In the genomic region with DNA sequence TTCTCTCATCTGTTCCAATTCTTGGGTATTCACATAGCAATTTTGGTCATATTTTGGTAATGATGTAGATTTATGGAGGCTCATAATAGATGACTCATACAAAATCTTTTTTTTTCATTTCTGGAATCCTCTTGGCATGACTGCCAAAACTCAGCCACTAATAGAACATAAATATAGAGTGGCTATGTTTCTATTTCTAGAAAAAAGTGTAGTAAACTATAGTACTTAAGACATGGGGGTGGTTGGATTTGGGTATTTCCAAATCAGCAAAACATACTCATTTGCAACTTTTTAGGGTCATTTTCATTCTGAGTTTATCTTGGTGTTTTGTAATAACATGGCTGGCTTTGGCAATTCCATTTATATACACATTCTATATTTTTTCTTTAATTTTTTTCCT, we compare ENCODE assay signal across 22 cellular contexts.
A peak's percentile ranks its signal among the peaks of the same experiment; 100 is the strongest.
DNase-seq lines count a peak whose midpoint lies in the region; ATAC-seq, FAIRE-seq and TF ChIP-seq lines count a peak whose summit lies in the region.
"Had no signal": no experiment of that assay in that cellular context is flagged by ENCODE, and none has a peak within 500 bp of the region (broad histone marks: within the 10 kb centered on the region; RNA-seq: fewer than 3 reads in every experiment).

No MANE protein-coding gene starts in this region.

- DNase-seq in GM04504 (ENCODE audit: low read depth), result peak; percentile 47
- no peak for DNase-seq in RWPE2 (ENCODE audit: low spot score)
- DNase-seq in endothelial cell of umbilical vein (ENCODE audit: low read depth, low spot score), result peak; percentile 72
- DNase-seq in osteoblast (ENCODE audit: insufficient read length, low spot score, missing footprints), result peak; percentile 37
- DNase-seq in CD8-positive, alpha-beta T cell, result no peak
- DNase-seq in glomerular visceral epithelial cell (ENCODE audit: extremely low spot score), result no peak
- DNase-seq in activated T-helper 2 cell treated with anti-CD3 and anti-CD28 coated beads, Interferon-gamma antibody, Interleukin-2, Interleukin-4, amounts not matched to agents 10 μg/mL and 5 μg/mL and 100 μg/mL, durations not matched to agents 14 hours and 24 hours and 36 hours (ENCODE audit: low spot score), result no peak
- DNase-seq: activated CD4-positive, alpha-beta T cell treated with anti-CD3 and anti-CD28 coated beads for 4 hours; activated CD8-positive, alpha-beta memory T cell treated with anti-CD3 and anti-CD28 coated beads, Interleukin-2, amount 50 U/mL, for 48 hours; activated gamma-delta T cell; Caco-2; immature natural killer cell; naive thymus-derived CD8-positive, alpha-beta T cell; NCI-H1436 treated with DMSO at 0.1 percent for 48 hours; stimulated activated CD4-positive, alpha-beta T cell treated with anti-CD3 and anti-CD28 coated beads, Interleukin-2, amount 100 ng/mL, for 48 hours; substantia nigra had no signal

- H3K79me2 ChIP-seq in endothelial cell of umbilical vein (ENCODE audit: control insufficient read depth, insufficient read depth, low read length), result no peaks in the 10 kb centered on the region
- H3K79me2 ChIP-seq in osteoblast (ENCODE audit: insufficient read depth, low read length), result no peaks in the 10 kb centered on the region

- H4K20me1 ChIP-seq in endothelial cell of umbilical vein (replicated peaks; ENCODE audit: control insufficient read depth, extremely low read depth, insufficient read depth, low read length) (no peaks in the 10 kb centered on the region), osteoblast (ENCODE audit: insufficient read depth, low read length) (no peaks in the 10 kb centered on the region)

- no peak overlapping the region for H3K4me3 Mint-ChIP-seq in CD8-positive, alpha-beta T cell
- no peak overlapping the region for H3K4me3 Mint-ChIP-seq in activated T-helper 2 cell treated with anti-CD3 and anti-CD28 coated beads, Interferon-gamma antibody, Interleukin-2, Interleukin-4, amounts not matched to agents 10 μg/mL and 5 μg/mL and 100 μg/mL, durations not matched to agents 14 hours and 24 hours and 36 hours (ENCODE audit: low read depth)
- H3K4me3 Mint-ChIP-seq: immature natural killer cell; naive thymus-derived CD8-positive, alpha-beta T cell had no signal

- H3K4me1 ChIP-seq in RWPE2 (ENCODE audit: insufficient read depth, poor library complexity, severe bottlenecking) (peaks cover 8% of the 10 kb centered on the region), endothelial cell of umbilical vein (ENCODE audit: control insufficient read depth, extremely low read depth, insufficient read depth, low read length) (peaks cover 23% of the 10 kb centered on the region), osteoblast (ENCODE audit: insufficient read depth, low read length) (peaks cover 19% of the 10 kb centered on the region)
- no peaks in the 10 kb centered on the region for H3K4me1 ChIP-seq in CD8-positive, alpha-beta T cell (ENCODE audit: insufficient read depth, low read length)

- no TSS peak for BruUV-seq in endothelial cell of umbilical vein (replicated peaks; lab: Mats Ljungman, UMichigan)

- no peak overlapping the region for H3K4me2 ChIP-seq in endothelial cell of umbilical vein (ENCODE audit: insufficient read depth, low read length)
- H3K4me2 ChIP-seq in osteoblast (ENCODE audit: insufficient read depth, low read length), result no peak overlapping the region

- dilution Hi-C loops in endothelial cell of umbilical vein (cut with MboI; ENCODE audit: extremely low pct_ligation_motif_present, low sequenced_read_pairs), result no loop called here

- CTCF ChIA-PET in endothelial cell of umbilical vein (lab: Charles Lee), result no interaction called here
- CTCF ChIA-PET in CD8-positive, alpha-beta T cell (lab: Charles Lee), result no interaction called here

- H3K27me3 ChIP-seq in RWPE2 (ENCODE audit: insufficient read depth, poor library complexity, severe bottlenecking) (no peaks in the 10 kb centered on the region), endothelial cell of umbilical vein (ENCODE audit: control insufficient read depth in 2 of 2, insufficient read depth in 2 of 2, low read length in 2 of 2) (no peaks in the 10 kb centered on the region), osteoblast (ENCODE audit: insufficient read depth, low read length) (no peaks in the 10 kb centered on the region)
- no peaks in the 10 kb centered on the region for H3K27me3 ChIP-seq in CD8-positive, alpha-beta T cell (ENCODE audit: insufficient read depth, low read length)

- no peaks in the 10 kb centered on the region for H3K9me3 Mint-ChIP-seq in CD8-positive, alpha-beta T cell
- no peaks in the 10 kb centered on the region for H3K9me3 Mint-ChIP-seq in activated T-helper 2 cell treated with anti-CD3 and anti-CD28 coated beads, Interferon-gamma antibody, Interleukin-2, Interleukin-4, amounts not matched to agents 10 μg/mL and 5 μg/mL and 100 μg/mL, durations not matched to agents 14 hours and 24 hours and 36 hours

- H3K27ac Mint-ChIP-seq in CD8-positive, alpha-beta T cell, result no peak overlapping the region
- no peak overlapping the region for H3K27ac Mint-ChIP-seq in activated T-helper 2 cell treated with anti-CD3 and anti-CD28 coated beads, Interferon-gamma antibody, Interleukin-2, Interleukin-4, amounts not matched to agents 10 μg/mL and 5 μg/mL and 100 μg/mL, durations not matched to agents 14 hours and 24 hours and 36 hours
- H3K27ac Mint-ChIP-seq: immature natural killer cell; naive thymus-derived CD8-positive, alpha-beta T cell had no signal

- H3K27me3 Mint-ChIP-seq in CD8-positive, alpha-beta T cell (ENCODE audit: low read depth), result peaks cover 4% of the 10 kb centered on the region
- no peaks in the 10 kb centered on the region for H3K27me3 Mint-ChIP-seq in activated T-helper 2 cell treated with anti-CD3 and anti-CD28 coated beads, Interferon-gamma antibody, Interleukin-2, Interleukin-4, amounts not matched to agents 10 μg/mL and 5 μg/mL and 100 μg/mL, durations not matched to agents 14 hours and 24 hours and 36 hours (ENCODE audit: low read depth)

- H3K4me3 ChIP-seq in RWPE2 (ENCODE audit: severe bottlenecking), result no peak overlapping the region
- no peak overlapping the region for H3K4me3 ChIP-seq in endothelial cell of umbilical vein (replicated peaks in 1 of 3; ENCODE audit: insufficient read depth in 1 of 3, low read depth in 1 of 3, low read length in 3 of 3)
- H3K4me3 ChIP-seq in osteoblast (ENCODE audit: insufficient read depth, low read length), result no peak overlapping the region
- H3K4me3 ChIP-seq in CD8-positive, alpha-beta T cell (ENCODE audit: low read depth, low read length), result no peak overlapping the region
- H3K4me3 ChIP-seq: coronary artery, lung had no signal

- H3K9me3 ChIP-seq in RWPE2 (ENCODE audit: severe bottlenecking) (no peaks in the 10 kb centered on the region), endothelial cell of umbilical vein (replicated peaks; ENCODE audit: control insufficient read depth, insufficient read depth, low read length) (no peaks in the 10 kb centered on the region), osteoblast (ENCODE audit: low read depth, low read length) (no peaks in the 10 kb centered on the region)
- H3K9me3 ChIP-seq in CD8-positive, alpha-beta T cell (ENCODE audit: low read length), result no peaks in the 10 kb centered on the region
- H3K9me3 ChIP-seq: Caco-2 had no signal

- intact Hi-C loops in endothelial cell of umbilical vein (cut with micrococcal nuclease), result loop anchor here (5.0 kb wide), 2 partner anchors 87 to 1232 kb away; partner anchors contain the start of gene TENT5A
- intact Hi-C loops in CD8-positive, alpha-beta T cell (cut with DNase I, micrococcal nuclease), result no loop called here
- intact Hi-C loops in activated T-helper 2 cell treated with anti-CD3 and anti-CD28 coated beads, Interferon-gamma antibody, Interleukin-2, Interleukin-4, amounts not matched to agents 10 μg/mL and 5 μg/mL and 100 μg/mL, durations not matched to agents 14 hours and 24 hours and 36 hours (cut with micrococcal nuclease), result no loop called here

- H3K27ac ChIP-seq in RWPE2 (ENCODE audit: poor library complexity, severe bottlenecking), result no peak overlapping the region
- H3K27ac ChIP-seq in endothelial cell of umbilical vein (ENCODE audit: insufficient read depth, low read depth, low read length), result no peak overlapping the region
- no peak overlapping the region for H3K27ac ChIP-seq in osteoblast (ENCODE audit: low read depth, low read length)
- H3K27ac ChIP-seq in CD8-positive, alpha-beta T cell (ENCODE audit: low read depth, low read length), result no peak overlapping the region
- H3K27ac ChIP-seq: coronary artery had no signal

- no peaks in the 10 kb centered on the region for H3K4me1 Mint-ChIP-seq in CD8-positive, alpha-beta T cell (ENCODE audit: low read depth)
- H3K4me1 Mint-ChIP-seq in activated T-helper 2 cell treated with anti-CD3 and anti-CD28 coated beads, Interferon-gamma antibody, Interleukin-2, Interleukin-4, amounts not matched to agents 10 μg/mL and 5 μg/mL and 100 μg/mL, durations not matched to agents 14 hours and 24 hours and 36 hours (ENCODE audit: low read depth), result peaks cover 14% of the 10 kb centered on the region
- H3K4me1 Mint-ChIP-seq: naive thymus-derived CD8-positive, alpha-beta T cell had no signal

- TF ChIP-seq CTCF in RWPE2 (IDR thresholded peaks at IDR 0.05; ENCODE audit: poor library complexity, severe bottlenecking), result no peak
- TF ChIP-seq CTCF in endothelial cell of umbilical vein (IDR thresholded peaks at IDR 0.05; ENCODE audit: extremely low read depth in 1 of 2, insufficient read depth in 1 of 2, low read depth in 1 of 2, low read length in 2 of 2), result no peak
- TF ChIP-seq CTCF in osteoblast (IDR thresholded peaks at IDR 0.05; ENCODE audit: extremely low read depth, low read depth, low read length), result no peak
- TF ChIP-seq CTCF in CD8-positive, alpha-beta T cell (IDR thresholded peaks at IDR 0.05), result no peak

- H2AFZ ChIP-seq in endothelial cell of umbilical vein (ENCODE audit: low read depth, low read length) (no peak overlapping the region), osteoblast (ENCODE audit: low read length) (no peak overlapping the region)

- FAIRE-seq in endothelial cell of umbilical vein (lab: Jason Lieb, UNC), result peak; percentile 12
- FAIRE-seq: GM12892, HTR-8/SVneo had no signal

- peak; percentile 52; the same call in 1 of the 3 replicates for ATAC-seq in RWPE2 (ENCODE audit: low read depth)
- ATAC-seq in GM21619 (IDR thresholded peaks at IDR 0.05; ENCODE audit: unreplicated experiment), result no peak
- ATAC-seq in CD8-positive, alpha-beta T cell, result no peak
- ATAC-seq: naive thymus-derived CD8-positive, alpha-beta T cell; Panc1 had no signal

- POLR2A ChIA-PET in endothelial cell of umbilical vein (lab: Charles Lee), result no interaction called here
- POLR2A ChIA-PET in CD8-positive, alpha-beta T cell (lab: Charles Lee), result no interaction called here

- H3K36me3 Mint-ChIP-seq in CD8-positive, alpha-beta T cell, result no peaks in the 10 kb centered on the region
- H3K36me3 Mint-ChIP-seq in activated T-helper 2 cell treated with anti-CD3 and anti-CD28 coated beads, Interferon-gamma antibody, Interleukin-2, Interleukin-4, amounts not matched to agents 10 μg/mL and 5 μg/mL and 100 μg/mL, durations not matched to agents 14 hours and 24 hours and 36 hours (ENCODE audit: low read depth), result no peaks in the 10 kb centered on the region
- H3K36me3 Mint-ChIP-seq: immature natural killer cell; naive thymus-derived CD8-positive, alpha-beta T cell had no signal

- no peak for TF ChIP-seq POLR2A in endothelial cell of umbilical vein (IDR thresholded peaks at IDR 0.05; ENCODE audit: low read depth, low read length)

- no peaks in the 10 kb centered on the region for H3K9me1 ChIP-seq in endothelial cell of umbilical vein (replicated peaks; ENCODE audit: control insufficient read depth, extremely low read depth, insufficient read depth, low read length)

- H3K36me3 ChIP-seq in RWPE2 (ENCODE audit: low read depth) (0 out of 2 replicates have a peak, but pooled peaks cover 3% of the 10 kb centered on the region), endothelial cell of umbilical vein (ENCODE audit: control insufficient read depth in 2 of 2, extremely low read depth in 1 of 2, insufficient read depth in 2 of 2, low read length in 2 of 2) (no peaks in the 10 kb centered on the region), osteoblast (ENCODE audit: insufficient read depth, low read length) (no peaks in the 10 kb centered on the region)
- no peaks in the 10 kb centered on the region for H3K36me3 ChIP-seq in CD8-positive, alpha-beta T cell (ENCODE audit: insufficient read depth, low read length)

- H3K9ac ChIP-seq in endothelial cell of umbilical vein (replicated peaks; ENCODE audit: extremely low read depth, insufficient read depth, low read length), result no peak overlapping the region

Comparison
In these comparisons a context has a peak if more than half of its experiments do, and no peak if none do; other contexts are left out.
1. DNase-seq: peak in GM04504 (single experiment), endothelial cell of umbilical vein (single experiment) and osteoblast (single experiment); none in RWPE2 (single experiment), CD8-positive, alpha-beta T cell (0 of 7), glomerular visceral epithelial cell (single experiment) and activated T-helper 2 cell treated with anti-CD3 and anti-CD28 coated beads, Interferon-gamma antibody, Interleukin-2, Interleukin-4, amounts not matched to agents 10 μg/mL and 5 μg/mL and 100 μg/mL, durations not matched to agents 14 hours and 24 hours and 36 hours (single experiment).